In the genomic region with DNA sequence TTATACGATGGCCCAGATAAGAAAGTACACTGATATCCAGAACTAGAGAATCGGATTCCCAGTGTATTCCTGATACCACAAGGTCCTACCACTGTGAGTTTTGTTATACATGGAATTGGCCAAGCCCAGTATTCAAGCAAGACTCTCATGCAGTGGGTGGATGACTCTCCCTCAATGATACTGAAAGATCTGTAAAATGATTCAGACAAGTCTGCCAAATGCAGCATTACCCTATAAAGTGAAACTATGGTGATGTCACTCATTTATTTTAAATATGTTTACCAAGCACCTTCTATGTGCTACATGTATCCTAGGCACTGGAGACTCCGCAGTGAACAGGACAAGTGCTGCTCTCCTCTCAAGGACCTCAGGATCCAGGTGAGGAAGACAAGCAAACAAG, we compare ENCODE assay signal across 24 cellular contexts. TPM values are rescaled to one million over a fixed set of nuclear protein-coding genes. Genes with fewer than 3 reads are reported as not detected.
A peak's percentile ranks its signal among the peaks of the same experiment; 100 is the strongest.
DNase-seq lines count a peak whose midpoint lies in the region; ATAC-seq and TF ChIP-seq lines count a peak whose summit lies in the region.
"Had no signal": no experiment of that assay in that cellular context is flagged by ENCODE, and none has a peak within 500 bp of the region (broad histone marks: within the 10 kb centered on the region; RNA-seq: fewer than 3 reads in every experiment).

No MANE protein-coding gene starts in this region.

- no peak overlapping the region for H3K4me3 Mint-ChIP-seq in activated T-cell treated with anti-CD3 and anti-CD28 coated beads, Interleukin-2, amount 50 U/mL, for 4 hours
- H3K4me3 Mint-ChIP-seq in activated T-helper 17 cell treated with anti-CD3 and anti-CD28 coated beads, Interleukin-2, amount 50 U/mL, for 72 hours, result no peak overlapping the region
- no peak overlapping the region for H3K4me3 Mint-ChIP-seq in CD14-positive monocyte
- H3K4me3 Mint-ChIP-seq: B cell; CD8-positive, alpha-beta memory T cell had no signal

- ATAC-seq in activated T-cell treated with anti-CD3 and anti-CD28 coated beads, Interleukin-2, amount 50 U/mL, for 4 hours, result peak; percentile 57 to 59
- peak; percentile 77 for ATAC-seq in activated T-helper 17 cell treated with anti-CD3 and anti-CD28 coated beads, Interleukin-2, amount 50 U/mL, for 72 hours (replicated peaks)
- ATAC-seq in left colon, result peak; percentile 17
- ATAC-seq: K562, Right ventricle myocardium inferior had no signal

- H3K27ac Mint-ChIP-seq in activated T-helper 17 cell treated with anti-CD3 and anti-CD28 coated beads, Interleukin-2, amount 50 U/mL, for 72 hours, result no peak overlapping the region
- peak overlapping the region in 1 of 7 donors; percentile 7 for H3K27ac Mint-ChIP-seq in CD14-positive monocyte
- H3K27ac Mint-ChIP-seq: B cell; CD8-positive, alpha-beta memory T cell had no signal

- H3K9me3 Mint-ChIP-seq in activated T-cell treated with anti-CD3 and anti-CD28 coated beads, Interleukin-2, amount 50 U/mL, for 4 hours, result no peaks in the 10 kb centered on the region
- H3K9me3 Mint-ChIP-seq in activated T-helper 17 cell treated with anti-CD3 and anti-CD28 coated beads, Interleukin-2, amount 50 U/mL, for 72 hours, result no peaks in the 10 kb centered on the region
- peaks cover 0 to 3% (median 0%) of the 10 kb centered on the region in 7 donors for H3K9me3 Mint-ChIP-seq in CD14-positive monocyte

- no peak for DNase-seq in activated T-cell treated with anti-CD3 and anti-CD28 coated beads, Interleukin-2, amount 50 U/mL, for 4 hours
- DNase-seq in activated T-cell treated with anti-CD3 and anti-CD28 coated beads for 4 hours (no peak), epithelial cell of esophagus (ENCODE audit: low read depth) (peak; percentile 70), left colon (no peak), activated gamma-delta T cell treated with Interleukin-2 at 50 U/mL for 16 hours (no peak), CD14-positive monocyte (ENCODE audit: low spot score) (no peak)
- DNase-seq: CD8-positive, alpha-beta memory T cell; DMS 273 treated with DMSO at 0.1 percent for 48 hours; DND-41; HCEC 1CT; MG63; NCI-H1105 treated with DMSO at 0.1 percent for 48 hours; NCI-H146; NCI-H2081; NCI-H2171 treated with DMSO at 0.1 percent for 48 hours; NCI-H345; NCI-H524 treated with DMSO at 0.1 percent for 48 hours; NCI-H82; PC-9 had no signal

- H3K4me3 ChIP-seq in epithelial cell of esophagus (ENCODE audit: low read length), result no peak overlapping the region
- H3K4me3 ChIP-seq: K562, MG63, PC-9, SJSA1 had no signal

- intact Hi-C loops in left colon (cut with DNase I, micrococcal nuclease) (no loop called here), CD14-positive monocyte (cut with micrococcal nuclease) (no loop called here)

- H3K4me1 Mint-ChIP-seq in activated T-cell treated with anti-CD3 and anti-CD28 coated beads, Interleukin-2, amount 50 U/mL, for 4 hours (ENCODE audit: low read depth), result peaks cover 2% of the 10 kb centered on the region
- H3K4me1 Mint-ChIP-seq in activated T-helper 17 cell treated with anti-CD3 and anti-CD28 coated beads, Interleukin-2, amount 50 U/mL, for 72 hours, result no peaks in the 10 kb centered on the region
- no peaks in the 10 kb centered on the region for H3K4me1 Mint-ChIP-seq in CD14-positive monocyte
- H3K4me1 Mint-ChIP-seq: B cell; CD8-positive, alpha-beta memory T cell had no signal

- H3K36me3 Mint-ChIP-seq in activated T-cell treated with anti-CD3 and anti-CD28 coated beads, Interleukin-2, amount 50 U/mL, for 4 hours (ENCODE audit: insufficient read depth), result no peaks in the 10 kb centered on the region
- H3K36me3 Mint-ChIP-seq in activated T-helper 17 cell treated with anti-CD3 and anti-CD28 coated beads, Interleukin-2, amount 50 U/mL, for 72 hours (ENCODE audit: low read depth), result no peaks in the 10 kb centered on the region
- H3K36me3 Mint-ChIP-seq in CD14-positive monocyte, result no peaks in the 10 kb centered on the region

- H3K27me3 Mint-ChIP-seq in activated T-cell treated with anti-CD3 and anti-CD28 coated beads, Interleukin-2, amount 50 U/mL, for 4 hours (ENCODE audit: low read depth), result peaks cover 27% of the 10 kb centered on the region
- peaks cover 31% of the 10 kb centered on the region for H3K27me3 Mint-ChIP-seq in activated T-helper 17 cell treated with anti-CD3 and anti-CD28 coated beads, Interleukin-2, amount 50 U/mL, for 72 hours
- H3K27me3 Mint-ChIP-seq in CD14-positive monocyte (ENCODE audit: low read depth in 3 of 3), result peaks cover 2 to 13% (median 9%) of the 10 kb centered on the region in 3 donors

- no peak for TF ChIP-seq CTCF in epithelial cell of esophagus (IDR thresholded peaks at IDR 0.05; ENCODE audit: insufficient read depth, low read depth, low read length, missing control alignments)
- no peak for TF ChIP-seq CTCF in CD14-positive monocyte (IDR thresholded peaks at IDR 0.05)

RNA-seq across cellular contexts. Expression of gene MYO5B, which starts 22.6 kb away (rescaled TPM):
- total RNA-seq in activated T-cell treated with anti-CD3 and anti-CD28 coated beads, Interleukin-2, amount 50 U/mL, for 4 hours, result under 1 TPM; 0.13 to 0.14 (median 0.13) TPM
- total RNA-seq in activated T-helper 17 cell treated with anti-CD3 and anti-CD28 coated beads, Interleukin-2, amount 50 U/mL, for 72 hours, result under 1 TPM in 1 of 2 donors, not detected in 1; 0.29 TPM
- 100 to 1,000 TPM; 128 to 139 TPM for total RNA-seq in left colon
- not detected for polyA plus RNA-seq in CD14-positive monocyte
- polyA plus RNA-seq: CD8-positive, alpha-beta memory T cell had no signal

Comparison
In these comparisons a context has a peak if more than half of its experiments do, and no peak if none do; other contexts are left out.
1. ATAC-seq: peak in every context shown above with its lines; median percentile 77 in activated T-helper 17 cell treated with anti-CD3 and anti-CD28 coated beads, Interleukin-2, amount 50 U/mL, for 72 hours; 58 in activated T-cell treated with anti-CD3 and anti-CD28 coated beads, Interleukin-2, amount 50 U/mL, for 4 hours; 17 in left colon.
2. RNA of gene MYO5B, which starts 22.6 kb away (total RNA-seq): 128 to 139 TPM in left colon; 0.29 TPM in activated T-helper 17 cell treated with anti-CD3 and anti-CD28 coated beads, Interleukin-2, amount 50 U/mL, for 72 hours and 0.13 to 0.14 TPM in activated T-cell treated with anti-CD3 and anti-CD28 coated beads, Interleukin-2, amount 50 U/mL, for 4 hours; every median in the first group is over 10 times any median in the second.